In the genomic region with DNA sequence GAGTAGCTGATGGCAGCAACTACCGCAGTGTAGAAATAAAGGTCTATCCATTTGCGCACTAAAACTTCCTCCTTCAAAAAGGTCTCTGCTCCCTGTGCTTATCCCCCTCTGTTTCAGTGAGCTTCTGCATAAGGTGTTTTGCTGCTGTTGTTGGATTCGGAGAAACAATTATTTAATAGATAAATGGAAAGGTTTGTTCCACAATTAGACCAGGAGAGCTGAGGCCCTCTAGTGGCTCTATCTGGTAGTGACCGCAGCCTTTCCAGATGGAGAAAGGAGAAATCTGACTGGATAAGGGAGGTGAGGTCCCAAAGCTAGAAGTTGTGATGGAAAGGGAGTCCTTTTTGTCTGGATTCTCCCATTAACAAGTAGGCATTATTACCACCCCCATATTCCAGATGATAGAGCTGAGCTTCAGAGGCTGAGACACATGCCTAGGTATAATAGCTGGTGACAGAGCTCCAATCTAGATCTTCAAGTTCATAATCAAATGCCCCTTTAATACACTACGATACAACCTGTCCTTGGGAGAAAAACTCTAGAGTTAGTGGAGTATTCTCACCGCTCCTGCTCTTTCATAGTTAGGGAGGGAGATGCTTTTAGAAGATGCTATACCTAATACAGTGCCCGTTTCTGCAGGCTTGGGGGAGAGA, we compare ENCODE assay signal across 9 cellular contexts. TPM values are rescaled to one million over a fixed set of nuclear protein-coding genes. Genes with fewer than 3 reads are reported as not detected.
DNase-seq lines count a peak whose midpoint lies in the region; ATAC-seq, FAIRE-seq and TF ChIP-seq lines count a peak whose summit lies in the region.
"Had no signal": no experiment of that assay in that cellular context is flagged by ENCODE, and none has a peak within 500 bp of the region (broad histone marks: within the 10 kb centered on the region; RNA-seq: fewer than 3 reads in every experiment).

No MANE protein-coding gene starts in this region.

- no peaks in the 10 kb centered on the region for H3K4me1 ChIP-seq in HepG2 (ENCODE audit: insufficient read depth, low read length)

- H3K27me3 Mint-ChIP-seq in brain = peaks cover 4% of the 10 kb centered on the region

- H3K27ac Mint-ChIP-seq in brain = no peak overlapping the region
- H3K27ac Mint-ChIP-seq: activated naive CD8-positive, alpha-beta T cell had no signal

- H3K79me2 ChIP-seq in HepG2 (ENCODE audit: insufficient read depth, low read length) = no peaks in the 10 kb centered on the region

- H2AFZ ChIP-seq in HepG2 (ENCODE audit: low read length) = no peak overlapping the region

- no peaks in the 10 kb centered on the region for H4K20me1 ChIP-seq in HepG2 (ENCODE audit: insufficient read depth, low read length)

- peaks cover 0 to 2% of the 10 kb centered on the region in 2 experiments; a peak in 1 of 5 replicates for H3K27me3 ChIP-seq in HepG2 (ENCODE audit: control insufficient read depth in 1 of 2, insufficient read depth in 2 of 2, low read length in 2 of 2)

- TF ChIP-seq EP300 in HepG2 (IDR thresholded peaks at IDR 0.05; ENCODE audit: low read depth in 2 of 2, low read length in 2 of 2) = no peak
- TF ChIP-seq EP300 in HepG2 (CRISPR knock-in tag; IDR thresholded peaks at IDR 0.05; ENCODE audit: borderline replicate concordance) = no peak

- no peaks in the 10 kb centered on the region for H3K9me3 ChIP-seq in HepG2 (ENCODE audit: low read length)

- no peaks in the 10 kb centered on the region for H3K36me3 Mint-ChIP-seq in brain
- H3K36me3 Mint-ChIP-seq: activated naive CD8-positive, alpha-beta T cell had no signal

- peak; percentile 78 for FAIRE-seq in HepG2 (lab: Jason Lieb, UNC)

- TF ChIP-seq POLR2A in HepG2 (IDR thresholded peaks at IDR 0.05; ENCODE audit: insufficient read depth in 1 of 2, low read depth in 2 of 2, low read length in 2 of 2) = no peak

- H3K9ac ChIP-seq in HepG2 (ENCODE audit: insufficient read depth, low read depth, low read length) = no peak overlapping the region

- peaks cover 6% of the 10 kb centered on the region for H3K4me1 Mint-ChIP-seq in brain

- H3K4me3 ChIP-seq in HepG2 (replicated peaks in 1 of 3; ENCODE audit: insufficient read depth in 1 of 3, low read depth in 2 of 3, low read length in 3 of 3) = no peak overlapping the region

- peaks cover 0 to 15% (median 0%) of the 10 kb centered on the region in 5 experiments for H3K9me3 Mint-ChIP-seq in brain

- in situ Hi-C loops in HepG2 (cut with HindIII; ENCODE audit: extremely low pct_ligation_motif_present, low pct_unique_long_range_greater_than_20kb) = loop anchor here (25.0 kb wide), 1 partner anchor 180 kb away; no protein-coding TSS in a partner anchor

- no peak overlapping the region for H3K4me2 ChIP-seq in HepG2 (ENCODE audit: low read depth, low read length)

- ATAC-seq in HG02870 (IDR thresholded peaks at IDR 0.05; ENCODE audit: unreplicated experiment) = peak; percentile 69
- no peak for ATAC-seq in HepG2

- no TSS peak for BruUV-seq in HepG2 (replicated peaks; lab: Mats Ljungman, UMichigan)

- DNase-seq in NCI-H2171 treated with DMSO at 0.1 percent for 48 hours (lab: John Stamatoyannopoulos, UW) (peak; percentile 3), NCI-H2171 (lab: John Stamatoyannopoulos, UW) (no peak), RPMI8226 (peak; percentile 52), HepG2 (ENCODE audit: low spot score) (peak; percentile 8), superior temporal gyrus (ENCODE audit: extremely low spot score) (peak; percentile 75), MV-4-11 (lab: John Stamatoyannopoulos, UW) (no peak)

- TF ChIP-seq CTCF in brain (conservative IDR thresholded peaks at IDR 0.05) (peak; percentile 65 to 80), HepG2 (CRISPR knock-in tag; IDR thresholded peaks at IDR 0.05) (peak; percentile 61)

- no peak overlapping the region for H3K4me3 Mint-ChIP-seq in brain
- H3K4me3 Mint-ChIP-seq: activated naive CD8-positive, alpha-beta T cell had no signal

- CTCF ChIA-PET in HepG2 (lab: Yijun Ruan, JAX; ENCODE audit: low intra/inter-chr PET ratio, low total read pairs) = interaction anchor here (1.3 to 1.6 kb wide), 2 partner anchors 879 to 883 kb away, joined by 4 to 5 read pairs; no protein-coding TSS in a partner anchor

- no peak overlapping the region for H3K27ac ChIP-seq in HepG2 (ENCODE audit: extremely low read length, insufficient read depth, low read length)

- WGBS in HepG2 (ENCODE audit: low lambda C conversion rate) = 5% methylated on average over 6 of the region's 7 CpGs

- no peak for TF ChIP-seq RAD21 in HepG2 (CRISPR knock-in tag; IDR thresholded peaks at IDR 0.05)

- intact Hi-C loops in HepG2 (cut with micrococcal nuclease; ENCODE audit: unreplicated experiment) = loop anchor here (5.0 kb wide), 1 partner anchor 780 kb away; no protein-coding TSS in a partner anchor

- H3K36me3 ChIP-seq in HepG2 (replicated peaks in 1 of 2; ENCODE audit: control insufficient read depth in 1 of 2, insufficient read depth in 2 of 2, low read length in 2 of 2) = no peaks in the 10 kb centered on the region

- POLR2A ChIA-PET in HepG2 (lab: Yijun Ruan, JAX) = no interaction called here

TF ChIP-seq in HepG2, 621 proteins besides CTCF, POLR2A, EP300 and RAD21 (continues in another document):
- TF ChIP-seq GPN1 (CRISPR knock-in tag; IDR thresholded peaks at IDR 0.05; ENCODE audit: borderline replicate concordance) (no peak), NR2F6 (IDR thresholded peaks at IDR 0.05) (no peak), NR2F6 (CRISPR knock-in tag; IDR thresholded peaks at IDR 0.05) (no peak), SMC3 (IDR thresholded peaks at IDR 0.05; ENCODE audit: low read length) (peak; percentile 52), ZNF549 (CRISPR knock-in tag; IDR thresholded peaks at IDR 0.05) (no peak), TAF15 (IDR thresholded peaks at IDR 0.05; ENCODE audit: low read depth, low read length, poor library complexity, severe bottlenecking) (no peak), NCOA2 (CRISPR knock-in tag; IDR thresholded peaks at IDR 0.05) (no peak), CC2D1A (CRISPR knock-in tag; IDR thresholded peaks at IDR 0.05) (no peak), RELA (CRISPR knock-in tag; IDR thresholded peaks at IDR 0.05) (no peak), STAG1 (CRISPR knock-in tag; IDR thresholded peaks at IDR 0.05) (peak; percentile 58), ATRX (CRISPR knock-in tag; IDR thresholded peaks at IDR 0.05; ENCODE audit: borderline replicate concordance) (no peak), ZNF552 (CRISPR knock-in tag; IDR thresholded peaks at IDR 0.05; ENCODE audit: borderline replicate concordance) (no peak), ZNF367 (CRISPR knock-in tag; IDR thresholded peaks at IDR 0.05; ENCODE audit: borderline replicate concordance) (no peak)
- TF ChIP-seq, protein P1, sequence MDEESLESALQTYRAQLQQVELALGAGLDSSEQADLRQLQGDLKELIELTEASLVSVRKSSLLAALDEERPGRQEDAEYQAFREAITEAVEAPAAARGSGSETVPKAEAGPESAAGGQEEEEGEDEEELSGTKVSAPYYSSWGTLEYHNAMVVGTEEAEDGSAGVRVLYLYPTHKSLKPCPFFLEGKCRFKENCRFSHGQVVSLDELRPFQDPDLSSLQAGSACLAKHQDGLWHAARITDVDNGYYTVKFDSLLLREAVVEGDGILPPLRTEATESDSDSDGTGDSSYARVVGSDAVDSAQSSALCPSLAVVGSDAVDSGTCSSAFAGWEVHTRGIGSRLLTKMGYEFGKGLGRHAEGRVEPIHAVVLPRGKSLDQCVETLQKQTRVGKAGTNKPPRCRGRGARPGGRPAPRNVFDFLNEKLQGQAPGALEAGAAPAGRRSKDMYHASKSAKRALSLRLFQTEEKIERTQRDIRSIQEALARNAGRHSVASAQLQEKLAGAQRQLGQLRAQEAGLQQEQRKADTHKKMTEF (CRISPR knock-in tag; IDR thresholded peaks at IDR 0.05) = no peak
- TF ChIP-seq, protein P2, sequence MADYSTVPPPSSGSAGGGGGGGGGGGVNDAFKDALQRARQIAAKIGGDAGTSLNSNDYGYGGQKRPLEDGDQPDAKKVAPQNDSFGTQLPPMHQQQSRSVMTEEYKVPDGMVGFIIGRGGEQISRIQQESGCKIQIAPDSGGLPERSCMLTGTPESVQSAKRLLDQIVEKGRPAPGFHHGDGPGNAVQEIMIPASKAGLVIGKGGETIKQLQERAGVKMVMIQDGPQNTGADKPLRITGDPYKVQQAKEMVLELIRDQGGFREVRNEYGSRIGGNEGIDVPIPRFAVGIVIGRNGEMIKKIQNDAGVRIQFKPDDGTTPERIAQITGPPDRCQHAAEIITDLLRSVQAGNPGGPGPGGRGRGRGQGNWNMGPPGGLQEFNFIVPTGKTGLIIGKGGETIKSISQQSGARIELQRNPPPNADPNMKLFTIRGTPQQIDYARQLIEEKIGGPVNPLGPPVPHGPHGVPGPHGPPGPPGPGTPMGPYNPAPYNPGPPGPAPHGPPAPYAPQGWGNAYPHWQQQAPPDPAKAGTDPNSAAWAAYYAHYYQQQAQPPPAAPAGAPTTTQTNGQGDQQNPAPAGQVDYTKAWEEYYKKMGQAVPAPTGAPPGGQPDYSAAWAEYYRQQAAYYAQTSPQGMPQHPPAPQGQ (CRISPR knock-in tag; IDR thresholded peaks at IDR 0.05; ENCODE audit: borderline replicate concordance) = no peak

RNA-seq across cellular contexts. Expression of gene GABRQ, which starts 5.1 kb away (rescaled TPM):
- polyA plus RNA-seq in brain (ENCODE audit: insufficient read depth, low read depth, low replicate concordance) (2.1 TPM), HepG2 (2011; rRNA removed) (not detected in 2 replicates)
- not detected in 2 replicates for total RNA-seq in HepG2 (2016; rRNA removed; fragmentation: Illumina TruSeq; extraction: Trizol)
- not detected in 2 replicates for total RNA-seq in HepG2 (2016; cell fraction: cytosol; rRNA removed; fragmentation: Illumina TruSeq; extraction: Trizol; ENCODE audit: low read depth)
- total RNA-seq in HepG2 (2016; cell fraction: insoluble cytoplasmic fraction; rRNA removed; fragmentation: Illumina TruSeq; extraction: Trizol) = not detected in 2 replicates
- total RNA-seq in HepG2 (2016; cell fraction: membrane; rRNA removed; fragmentation: Illumina TruSeq; extraction: Trizol) = not detected in 2 replicates
- not detected in 2 replicates for total RNA-seq in HepG2 (2016; cell fraction: nucleus; rRNA removed; fragmentation: Illumina TruSeq; extraction: Trizol)
- 0.01 TPM in 1 of 2 replicates, not detected in the other for polyA plus RNA-seq in HepG2 (2011; cell fraction: cytosol; rRNA removed)
- polyA plus RNA-seq in HepG2 (2011; cell fraction: nucleus; rRNA removed) = not detected in 2 replicates
- not detected in 2 replicates for polyA plus RNA-seq in HepG2 (2012)
- polyA plus RNA-seq in HepG2 (2016; cell fraction: cytosol; fragmentation: Illumina TruSeq; extraction: Trizol; ENCODE audit: low read depth) = not detected in 2 replicates
- not detected in 2 replicates for polyA plus RNA-seq in HepG2 (2016; cell fraction: insoluble cytoplasmic fraction; fragmentation: Illumina TruSeq; extraction: Trizol; ENCODE audit: low read depth)
- not detected in 2 replicates for polyA plus RNA-seq in HepG2 (2016; cell fraction: membrane; fragmentation: Illumina TruSeq; extraction: Trizol; ENCODE audit: low read depth)
- polyA plus RNA-seq in HepG2 (2016; cell fraction: nucleus; fragmentation: Illumina TruSeq; extraction: Trizol; ENCODE audit: insufficient read depth, low read depth) = not detected in 2 replicates
- polyA minus RNA-seq in HepG2 (2011; rRNA and poly(A)+ RNA removed; ENCODE audit: low replicate concordance) = not detected in 2 replicates
- not detected in 2 replicates for polyA minus RNA-seq in HepG2 (2011; cell fraction: cytosol; rRNA and poly(A)+ RNA removed)
- polyA minus RNA-seq in HepG2 (2011; cell fraction: nucleus; rRNA and poly(A)+ RNA removed) = not detected in 2 replicates

Comparison
In these comparisons a context has a peak if more than half of its experiments do, and no peak if none do; other contexts are left out.
1. DNase-seq: peak in NCI-H2171 treated with DMSO at 0.1 percent for 48 hours (single experiment), RPMI8226 (single experiment), HepG2 (single experiment) and superior temporal gyrus (single experiment); none in NCI-H2171 (single experiment) and MV-4-11 (single experiment).